In the genomic region with DNA sequence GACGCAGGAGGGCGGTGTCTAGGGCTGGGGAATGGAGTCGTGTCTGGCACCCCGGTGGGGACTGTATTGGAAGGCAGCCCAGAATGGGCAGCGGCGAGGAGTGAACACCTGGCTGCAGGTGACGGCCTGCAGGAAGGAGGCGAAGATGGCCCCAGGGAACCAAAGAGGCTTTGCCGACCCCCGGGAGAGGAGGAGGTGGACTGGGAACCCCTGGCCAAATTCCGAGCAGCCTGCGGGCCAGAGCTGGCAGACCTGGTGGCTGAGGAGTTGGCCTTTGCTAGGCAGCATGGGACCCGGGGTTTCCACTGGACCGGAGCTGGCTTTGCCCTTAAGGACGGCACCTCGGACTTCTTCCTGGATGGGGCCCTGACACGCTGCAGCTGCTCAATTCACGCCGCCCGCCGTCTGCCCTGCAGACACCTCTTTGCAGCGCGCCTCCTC, we compare ENCODE assay signal across 1 cellular context.
TF ChIP-seq lines count a peak whose summit lies in the region.

No MANE protein-coding gene starts in this region.

TF ChIP-seq in GM12878, 131 proteins besides CTCF, POLR2A, EP300 and RAD21:
- TF ChIP-seq, protein P1, sequence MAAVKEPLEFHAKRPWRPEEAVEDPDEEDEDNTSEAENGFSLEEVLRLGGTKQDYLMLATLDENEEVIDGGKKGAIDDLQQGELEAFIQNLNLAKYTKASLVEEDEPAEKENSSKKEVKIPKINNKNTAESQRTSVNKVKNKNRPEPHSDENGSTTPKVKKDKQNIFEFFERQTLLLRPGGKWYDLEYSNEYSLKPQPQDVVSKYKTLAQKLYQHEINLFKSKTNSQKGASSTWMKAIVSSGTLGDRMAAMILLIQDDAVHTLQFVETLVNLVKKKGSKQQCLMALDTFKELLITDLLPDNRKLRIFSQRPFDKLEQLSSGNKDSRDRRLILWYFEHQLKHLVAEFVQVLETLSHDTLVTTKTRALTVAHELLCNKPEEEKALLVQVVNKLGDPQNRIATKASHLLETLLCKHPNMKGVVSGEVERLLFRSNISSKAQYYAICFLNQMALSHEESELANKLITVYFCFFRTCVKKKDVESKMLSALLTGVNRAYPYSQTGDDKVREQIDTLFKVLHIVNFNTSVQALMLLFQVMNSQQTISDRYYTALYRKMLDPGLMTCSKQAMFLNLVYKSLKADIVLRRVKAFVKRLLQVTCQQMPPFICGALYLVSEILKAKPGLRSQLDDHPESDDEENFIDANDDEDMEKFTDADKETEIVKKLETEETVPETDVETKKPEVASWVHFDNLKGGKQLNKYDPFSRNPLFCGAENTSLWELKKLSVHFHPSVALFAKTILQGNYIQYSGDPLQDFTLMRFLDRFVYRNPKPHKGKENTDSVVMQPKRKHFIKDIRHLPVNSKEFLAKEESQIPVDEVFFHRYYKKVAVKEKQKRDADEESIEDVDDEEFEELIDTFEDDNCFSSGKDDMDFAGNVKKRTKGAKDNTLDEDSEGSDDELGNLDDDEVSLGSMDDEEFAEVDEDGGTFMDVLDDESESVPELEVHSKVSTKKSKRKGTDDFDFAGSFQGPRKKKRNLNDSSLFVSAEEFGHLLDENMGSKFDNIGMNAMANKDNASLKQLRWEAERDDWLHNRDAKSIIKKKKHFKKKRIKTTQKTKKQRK (IDR thresholded peaks at IDR 0.05; ENCODE audit: low read depth, low read length), result no peak
- TF ChIP-seq, protein P2, sequence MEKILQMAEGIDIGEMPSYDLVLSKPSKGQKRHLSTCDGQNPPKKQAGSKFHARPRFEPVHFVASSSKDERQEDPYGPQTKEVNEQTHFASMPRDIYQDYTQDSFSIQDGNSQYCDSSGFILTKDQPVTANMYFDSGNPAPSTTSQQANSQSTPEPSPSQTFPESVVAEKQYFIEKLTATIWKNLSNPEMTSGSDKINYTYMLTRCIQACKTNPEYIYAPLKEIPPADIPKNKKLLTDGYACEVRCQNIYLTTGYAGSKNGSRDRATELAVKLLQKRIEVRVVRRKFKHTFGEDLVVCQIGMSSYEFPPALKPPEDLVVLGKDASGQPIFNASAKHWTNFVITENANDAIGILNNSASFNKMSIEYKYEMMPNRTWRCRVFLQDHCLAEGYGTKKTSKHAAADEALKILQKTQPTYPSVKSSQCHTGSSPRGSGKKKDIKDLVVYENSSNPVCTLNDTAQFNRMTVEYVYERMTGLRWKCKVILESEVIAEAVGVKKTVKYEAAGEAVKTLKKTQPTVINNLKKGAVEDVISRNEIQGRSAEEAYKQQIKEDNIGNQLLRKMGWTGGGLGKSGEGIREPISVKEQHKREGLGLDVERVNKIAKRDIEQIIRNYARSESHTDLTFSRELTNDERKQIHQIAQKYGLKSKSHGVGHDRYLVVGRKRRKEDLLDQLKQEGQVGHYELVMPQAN (conservative IDR thresholded peaks at IDR 0.05), result no peak
- TF ChIP-seq CHD2 (IDR thresholded peaks at IDR 0.05; ENCODE audit: borderline replicate concordance, low read depth, low read length) (no peak), TCF12 (IDR thresholded peaks at IDR 0.05; ENCODE audit: low read depth, low read length) (no peak), CBX3 (IDR thresholded peaks at IDR 0.05; ENCODE audit: borderline replicate concordance, low read depth) (no peak), KLF5 (IDR thresholded peaks at IDR 0.05; ENCODE audit: partially characterized antibody) (no peak), MYB (IDR thresholded peaks at IDR 0.05; ENCODE audit: borderline replicate concordance, low read depth, low read length) (no peak), RBBP5 (conservative IDR thresholded peaks at IDR 0.05) (no peak), STAT1 (conservative IDR thresholded peaks at IDR 0.05) (no peak), FOXM1 (IDR thresholded peaks at IDR 0.05; ENCODE audit: low read depth, low read length) (no peak), HDAC6 (IDR thresholded peaks at IDR 0.05; ENCODE audit: unreplicated experiment) (no peak), CHD1 (IDR thresholded peaks at IDR 0.05; ENCODE audit: low read depth, low read length) (no peak), FOS (IDR thresholded peaks at IDR 0.05; ENCODE audit: borderline replicate concordance, extremely low read depth, insufficient read length) (no peak), HDAC2 (IDR thresholded peaks at IDR 0.05) (no peak), STAT3 (IDR thresholded peaks at IDR 0.05; ENCODE audit: low read depth, low read length) (no peak), ASH2L (IDR thresholded peaks at IDR 0.05; ENCODE audit: borderline replicate concordance, low read depth) (no peak)
- TF ChIP-seq, protein P3, sequence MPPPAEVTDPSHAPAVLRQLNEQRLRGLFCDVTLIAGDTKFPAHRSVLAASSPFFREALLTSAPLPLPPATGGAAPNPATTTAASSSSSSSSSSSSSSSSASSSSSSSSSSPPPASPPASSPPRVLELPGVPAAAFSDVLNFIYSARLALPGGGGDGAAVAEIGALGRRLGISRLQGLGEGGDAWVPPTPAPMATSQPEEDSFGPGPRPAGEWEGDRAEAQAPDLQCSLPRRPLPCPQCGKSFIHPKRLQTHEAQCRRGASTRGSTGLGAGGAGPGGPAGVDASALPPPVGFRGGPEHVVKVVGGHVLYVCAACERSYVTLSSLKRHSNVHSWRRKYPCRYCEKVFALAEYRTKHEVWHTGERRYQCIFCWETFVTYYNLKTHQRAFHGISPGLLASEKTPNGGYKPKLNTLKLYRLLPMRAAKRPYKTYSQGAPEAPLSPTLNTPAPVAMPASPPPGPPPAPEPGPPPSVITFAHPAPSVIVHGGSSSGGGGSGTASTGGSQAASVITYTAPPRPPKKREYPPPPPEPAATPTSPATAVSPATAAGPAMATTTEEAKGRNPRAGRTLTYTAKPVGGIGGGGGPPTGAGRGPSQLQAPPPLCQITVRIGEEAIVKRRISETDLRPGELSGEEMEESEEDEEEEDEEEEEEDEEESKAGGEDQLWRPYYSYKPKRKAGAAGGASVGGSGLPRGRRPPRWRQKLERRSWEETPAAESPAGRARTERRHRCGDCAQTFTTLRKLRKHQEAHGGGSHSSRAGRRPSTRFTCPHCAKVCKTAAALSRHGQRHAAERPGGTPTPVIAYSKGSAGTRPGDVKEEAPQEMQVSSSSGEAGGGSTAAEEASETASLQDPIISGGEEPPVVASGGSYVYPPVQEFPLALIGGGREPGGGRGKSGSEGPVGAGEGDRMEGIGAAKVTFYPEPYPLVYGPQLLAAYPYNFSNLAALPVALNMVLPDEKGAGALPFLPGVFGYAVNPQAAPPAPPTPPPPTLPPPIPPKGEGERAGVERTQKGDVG (CRISPR knock-in tag; IDR thresholded peaks at IDR 0.05), result no peak
